Comparison of ENCODE assay signal across 10 cellular contexts in the genomic region with DNA sequence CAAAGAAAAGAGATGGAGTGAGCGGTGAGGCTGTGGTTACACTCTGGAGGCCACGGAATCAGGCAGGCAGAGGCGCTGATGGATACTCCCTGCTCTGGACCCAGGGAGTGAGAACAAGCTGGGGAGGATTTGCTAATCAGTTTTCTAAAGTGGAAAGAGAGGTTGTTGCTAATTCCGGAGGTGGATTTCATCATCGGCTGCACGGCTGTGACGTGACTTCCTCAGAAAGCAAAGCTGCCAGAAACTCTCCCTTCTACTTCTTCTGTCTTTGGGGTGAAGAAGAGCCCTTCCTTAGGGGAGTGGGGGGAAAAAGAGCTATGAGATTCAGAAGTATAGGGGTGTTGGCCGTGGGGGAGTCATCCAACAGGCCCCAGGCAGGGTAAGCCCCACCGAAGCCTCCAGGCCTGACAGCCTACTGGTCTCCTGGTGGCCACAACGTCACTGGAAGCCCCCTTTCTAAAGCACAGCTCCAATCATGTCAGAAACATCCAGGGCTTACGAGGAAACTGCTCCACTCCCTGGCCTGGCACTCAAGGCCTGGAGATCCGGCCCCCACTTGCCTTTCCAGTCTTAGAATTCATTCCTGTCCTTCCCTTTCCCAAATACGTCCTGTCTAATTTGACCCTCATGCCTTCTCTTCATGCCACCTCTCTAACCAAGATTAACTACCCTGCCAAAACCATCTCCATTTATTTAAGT.
A peak's percentile ranks its signal among the peaks of the same experiment; 100 is the strongest.
DNase-seq lines count a peak whose midpoint lies in the region; ATAC-seq, FAIRE-seq and TF ChIP-seq lines count a peak whose summit lies in the region.
"Had no signal": no experiment of that assay in that cellular context is flagged by ENCODE, and none has a peak within 500 bp of the region (broad histone marks: within the 10 kb centered on the region; RNA-seq: fewer than 3 reads in every experiment).

No MANE protein-coding gene starts in this region.

- peak; percentile 88 for ATAC-seq in Right ventricle myocardium superior (ENCODE audit: poor library complexity)
- ATAC-seq in HG02759 (IDR thresholded peaks at IDR 0.05; ENCODE audit: unreplicated experiment): no peak

- intact Hi-C loops in Right ventricle myocardium superior (cut with DNase I): no loop called here

- peak; percentile 93 for DNase-seq in GF-D8 (lab: John Stamatoyannopoulos, UW)
- DNase-seq in SKM-1 treated with dmso at 0.1 percent for 144 hours (lab: John Stamatoyannopoulos, UW; ENCODE audit: unreplicated experiment): peak; percentile 96
- DNase-seq in Right ventricle myocardium superior: peak; percentile 83
- peak; percentile 51 for DNase-seq in pons (ENCODE audit: low spot score)
- DNase-seq in activated CD8-positive, alpha-beta memory T cell treated with anti-CD3 and anti-CD28 coated beads, Interleukin-2, amount 50 U/mL, for 4 hours: no peak
- DNase-seq in T1000 (lab: John Stamatoyannopoulos, UW): no peak
- DNase-seq in H54 (ENCODE audit: insufficient read length, low spot score): no peak
- DNase-seq: NCI-H187 treated with DMSO at 0.1 percent for 48 hours, small intestine had no signal

- FAIRE-seq in H54 (lab: Jason Lieb, UNC): no peak
- FAIRE-seq: small intestine had no signal

- TF ChIP-seq POLR2A in H54 (IDR thresholded peaks at IDR 0.05; ENCODE audit: low read depth, low read length): no peak

Comparison
In these comparisons a context has a peak if more than half of its experiments do, and no peak if none do; other contexts are left out.
1. DNase-seq: peak in GF-D8 (single experiment), SKM-1 treated with dmso at 0.1 percent for 144 hours (single experiment), Right ventricle myocardium superior (single experiment) and pons (single experiment); none in activated CD8-positive, alpha-beta memory T cell treated with anti-CD3 and anti-CD28 coated beads, Interleukin-2, amount 50 U/mL, for 4 hours (single experiment), T1000 (single experiment) and H54 (single experiment).